In genomic region chr21:42593007-42593814, GRCh38 we compare ENCODE assay signal across 9 cellular contexts.
A peak's percentile ranks its signal among the peaks of the same experiment; 100 is the strongest.
DNase-seq lines count a peak whose midpoint lies in the region; ATAC-seq, FAIRE-seq and TF ChIP-seq lines count a peak whose summit lies in the region.
"Had no signal": no experiment of that assay in that cellular context is flagged by ENCODE, and none has a peak within 500 bp of the region (broad histone marks: within the 10 kb centered on the region; RNA-seq: fewer than 3 reads in every experiment).

No MANE protein-coding gene starts in this region.

- ATAC-seq in HG02973 (IDR thresholded peaks at IDR 0.05; ENCODE audit: unreplicated experiment) (no peak), HG03432 (IDR thresholded peaks at IDR 0.05; ENCODE audit: unreplicated experiment) (no peak)

- H3K27me3 ChIP-seq in small intestine (ENCODE audit: control insufficient read depth in 2 of 2, insufficient read depth in 2 of 2, low read length in 2 of 2), result no peaks in the 10 kb centered on the region

- no peak overlapping the region for H3K27ac ChIP-seq in small intestine (ENCODE audit: low read depth in 1 of 2, low read length in 1 of 2)

- WGBS in small intestine, 3 donors, result 18 to 24% (median 19%) methylated on average over 32 to 33 of the region's 33 CpGs

- no peaks in the 10 kb centered on the region for H3K4me1 ChIP-seq in small intestine (ENCODE audit: control insufficient read depth in 2 of 2, insufficient read depth in 1 of 2, low read depth in 1 of 2, low read length in 1 of 2)

- TF ChIP-seq CTCF in astrocyte of the cerebellum (IDR thresholded peaks at IDR 0.05; ENCODE audit: low read depth, low read length, missing control alignments), result peak; percentile 71

- peak; percentile 24 for DNase-seq in GF-D8 (lab: John Stamatoyannopoulos, UW)
- peak; percentile 57 for DNase-seq in NCI-H1105 (lab: John Stamatoyannopoulos, UW)
- DNase-seq in T-helper 22 cell (ENCODE audit: low read depth), result peak; percentile 20
- DNase-seq in astrocyte of the cerebellum (ENCODE audit: low read depth), result peak; percentile 1
- DNase-seq in iPS DF 4.7 (ENCODE audit: extremely low read depth, low spot score), result peak; percentile 49
- DNase-seq in small intestine, result peak; percentile 79

- H3K9me3 ChIP-seq in small intestine (ENCODE audit: control insufficient read depth, low read depth), result no peaks in the 10 kb centered on the region

- in situ Hi-C loops in astrocyte of the cerebellum (cut with HindIII; ENCODE audit: low sequenced_read_pairs), result loop anchor here (25.0 kb wide), 1 partner anchor 219 kb away; no protein-coding TSS in a partner anchor

- no peak for FAIRE-seq in small intestine (lab: Jason Lieb, UNC)
- FAIRE-seq: colon had no signal

- no peak overlapping the region for H3K4me3 ChIP-seq in astrocyte of the cerebellum (ENCODE audit: low read depth, low read length)
- no peak overlapping the region for H3K4me3 ChIP-seq in small intestine (ENCODE audit: low read depth in 1 of 2, low read length in 2 of 2)

- H3K36me3 ChIP-seq in small intestine (ENCODE audit: control insufficient read depth in 2 of 2, insufficient read depth in 2 of 2, low read length in 2 of 2), result no peaks in the 10 kb centered on the region

Comparison
In these comparisons a context has a peak if more than half of its experiments do, and no peak if none do; other contexts are left out.
1. DNase-seq: peak in every context shown above with its lines; median percentile 79 in small intestine; 57 in NCI-H1105; 49 in iPS DF 4.7; 24 in GF-D8; 20 in T-helper 22 cell; 1 in astrocyte of the cerebellum.